8 cellular contexts compared by ENCODE assay signal in genomic region chr12:116222358-116222757, GRCh38. TPM values are rescaled to one million over a fixed set of nuclear protein-coding genes. Genes with fewer than 3 reads are reported as not detected.
DNase-seq lines count a peak whose midpoint lies in the region; ATAC-seq, FAIRE-seq and TF ChIP-seq lines count a peak whose summit lies in the region.

No MANE protein-coding gene starts in this region.

- peak; percentile 60 for DNase-seq in AG09319 (ENCODE audit: extremely low read depth, low read depth)
- DNase-seq in adipocyte (ENCODE audit: low read depth), result peak; percentile 76
- peak; percentile 66 for DNase-seq in thoracic aorta (ENCODE audit: low spot score)
- no peak for DNase-seq in HTR-8/SVneo (ENCODE audit: insufficient read length, low spot score)
- DNase-seq in AML-193 (lab: John Stamatoyannopoulos, UW), result no peak
- DNase-seq in retina, result no peak

- H3K36me3 ChIP-seq in adipocyte (ENCODE audit: control insufficient read depth, insufficient read depth, low read length, severe bottlenecking) (no peaks in the 10 kb centered on the region), liver (ENCODE audit: control insufficient read depth in 4 of 4, insufficient read depth in 3 of 4, low read depth in 1 of 4, low read length in 3 of 4) (no peaks in the 10 kb centered on the region), thoracic aorta (no peaks in the 10 kb centered on the region)

- 85% methylated on average over 4 of the region's 4 CpGs for WGBS in liver

- H3K9me3 ChIP-seq in adipocyte (ENCODE audit: control insufficient read depth, low read length) (no peaks in the 10 kb centered on the region), liver (ENCODE audit: control insufficient read depth in 4 of 4, low read length in 3 of 4) (no peaks in the 10 kb centered on the region), thoracic aorta (no peaks in the 10 kb centered on the region)

- TF ChIP-seq CTCF in AG09319 (IDR thresholded peaks at IDR 0.05; ENCODE audit: low read depth, low read length), result no peak
- no peak for TF ChIP-seq CTCF in liver (IDR thresholded peaks at IDR 0.05; ENCODE audit: low read depth, low read length, missing input control)
- TF ChIP-seq CTCF in thoracic aorta (IDR thresholded peaks at IDR 0.05), result no peak

- H3K9ac ChIP-seq in adipocyte (ENCODE audit: low read length), result no peak overlapping the region
- H3K9ac ChIP-seq in liver (ENCODE audit: low read depth in 1 of 2, low read length in 2 of 2), result no peak overlapping the region

- ATAC-seq in thoracic aorta (ENCODE audit: insufficient number of reproducible peaks, low FRiP score, low read depth), result peak; percentile 59

- no peak overlapping the region for H3K27ac ChIP-seq in liver (ENCODE audit: low read depth in 1 of 2, low read length in 2 of 2)
- H3K27ac ChIP-seq in thoracic aorta, result peak overlapping the region in 1 of 2 donors; percentile 23

- no peak for TF ChIP-seq EP300 in Ishikawa (IDR thresholded peaks at IDR 0.05; ENCODE audit: borderline replicate concordance)

- H3K4me3 ChIP-seq in adipocyte (ENCODE audit: low read length), result no peak overlapping the region
- no peak overlapping the region for H3K4me3 ChIP-seq in liver (ENCODE audit: low read depth in 1 of 3, low read length in 3 of 3)
- H3K4me3 ChIP-seq in thoracic aorta, result peak overlapping the region; percentile 29

- no peaks in the 10 kb centered on the region for H3K27me3 ChIP-seq in adipocyte (replicated peaks; ENCODE audit: control insufficient read depth, insufficient read depth, low read length)
- no peaks in the 10 kb centered on the region for H3K27me3 ChIP-seq in liver (ENCODE audit: control insufficient read depth in 4 of 4, insufficient read depth in 4 of 4, low read length in 3 of 4)
- H3K27me3 ChIP-seq in thoracic aorta (replicated peaks; ENCODE audit: insufficient read depth), result no peaks in the 10 kb centered on the region

- H3K4me1 ChIP-seq in adipocyte (ENCODE audit: control insufficient read depth, insufficient read depth, low read length) (peaks cover 29% of the 10 kb centered on the region), liver (ENCODE audit: control insufficient read depth in 4 of 4, insufficient read depth in 4 of 4, low read length in 3 of 4) (peaks cover 0 to 2% (median 0%) of the 10 kb centered on the region in 4 donors), thoracic aorta (ENCODE audit: control insufficient read depth in 1 of 2, low read depth in 2 of 2) (peaks cover 45 to 83% of the 10 kb centered on the region in 2 donors)

- TF ChIP-seq RAD21 in Ishikawa (IDR thresholded peaks at IDR 0.05; ENCODE audit: low read depth) (no peak), liver (IDR thresholded peaks at IDR 0.05) (peak in 1 of 2 donors; percentile 22)

- no peak for FAIRE-seq in HTR-8/SVneo (lab: Jason Lieb, UNC)

TF ChIP-seq in Ishikawa, 13 proteins besides CTCF, POLR2A, EP300 and RAD21:
- TF ChIP-seq TAF1 (IDR thresholded peaks at IDR 0.05; ENCODE audit: low read depth), result no peak
- TF ChIP-seq NFIC (IDR thresholded peaks at IDR 0.05), result peak; percentile 85
- no peak for TF ChIP-seq FOXM1 (IDR thresholded peaks at IDR 0.05; ENCODE audit: borderline replicate concordance, low read depth)

TF ChIP-seq in liver, 16 proteins besides CTCF, POLR2A, EP300 and RAD21:
- TF ChIP-seq ZBTB33 (IDR thresholded peaks at IDR 0.05) (peak; percentile 54), SP1 (IDR thresholded peaks at IDR 0.05) (peak; percentile 31), TAF1 (conservative IDR thresholded peaks at IDR 0.05) (no peak), REST (IDR thresholded peaks at IDR 0.05) (no peak), RXRA (IDR thresholded peaks at IDR 0.05) (peak; percentile 27 to 48), MAX (IDR thresholded peaks at IDR 0.05) (peak; percentile 31), EGR1 (IDR thresholded peaks at IDR 0.05; ENCODE audit: low read depth in 2 of 2) (peak in 1 of 2 donors; percentile 82), ATF3 (IDR thresholded peaks at IDR 0.05) (peak; percentile 96), HNF4A (conservative IDR thresholded peaks at IDR 0.05) (peak; percentile 59 to 66), FOXA2 (IDR thresholded peaks at IDR 0.05) (peak; percentile 39), GABPA (IDR thresholded peaks at IDR 0.05 in 1 of 2, conservative IDR thresholded peaks at IDR 0.05 in 1 of 2) (no peak), NR2F2 (IDR thresholded peaks at IDR 0.05) (peak; percentile 37), JUND (IDR thresholded peaks at IDR 0.05) (peak; percentile 99), FOXA1 (IDR thresholded peaks at IDR 0.05) (no peak), YY1 (IDR thresholded peaks at IDR 0.05) (peak; percentile 76), HNF4G (IDR thresholded peaks at IDR 0.05) (no peak)

RNA-seq across cellular contexts. Expression of gene MED13L, which starts 55.1 kb away (rescaled TPM):
- total RNA-seq in liver (10 to 100 TPM; 62.2 to 94.0 TPM), thoracic aorta (100 to 1,000 TPM; 186 to 221 TPM)
- 10 to 100 TPM in 1 of 2 donors, 1 to 10 TPM in 1; 7.9 to 13.3 TPM for polyA plus RNA-seq in liver

Comparison
In these comparisons a context has a peak if more than half of its experiments do, and no peak if none do; other contexts are left out.
1. DNase-seq: peak in AG09319 (single experiment), adipocyte (single experiment) and thoracic aorta (single experiment); none in HTR-8/SVneo (single experiment), AML-193 (0 of 2) and retina (single experiment).